Comparison of ENCODE assay signal across 8 cellular contexts in the genomic region with DNA sequence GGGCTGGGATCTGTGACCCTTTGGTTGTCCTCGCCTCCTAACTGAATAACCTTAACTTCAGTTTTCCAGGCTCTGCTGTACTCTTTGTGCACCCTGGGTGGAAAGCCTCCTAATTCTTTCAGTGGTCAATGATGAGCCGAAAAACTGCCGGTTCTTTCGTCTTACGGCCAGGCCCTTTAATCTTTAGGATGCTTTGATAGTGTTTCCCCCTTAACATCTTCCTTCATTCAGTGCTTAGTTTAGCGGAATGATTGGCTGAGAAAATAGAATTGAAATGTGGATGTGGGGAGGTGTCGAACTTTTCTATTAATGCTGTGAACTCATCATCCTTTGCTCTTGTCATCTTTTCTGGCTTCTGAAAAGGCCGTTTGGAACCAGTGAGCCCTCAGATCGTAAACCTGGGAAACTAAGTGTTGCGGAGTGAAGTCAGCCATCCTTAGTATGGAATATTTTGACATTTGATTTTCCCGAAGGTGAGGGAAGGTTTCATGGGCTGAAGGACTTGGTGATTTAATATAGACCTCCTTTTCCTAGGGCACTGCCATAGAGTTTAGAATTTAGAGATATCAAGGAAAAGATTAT. TPM values are rescaled to one million over a fixed set of nuclear protein-coding genes. Genes with fewer than 3 reads are reported as not detected.
DNase-seq lines count a peak whose midpoint lies in the region; ATAC-seq and TF ChIP-seq lines count a peak whose summit lies in the region.

No MANE protein-coding gene starts in this region.

- peak; percentile 15 for DNase-seq in EL
- no peak for DNase-seq in Karpas-422
- no peak for DNase-seq in lower lobe of right lung
- no peak for DNase-seq in upper lobe of left lung
- no peak for DNase-seq in activated gamma-delta T cell treated with Interleukin-2 at 50 U/mL for 16 hours
- DNase-seq in sciatic nerve (ENCODE audit: low spot score): no peak

- H3K27me3 ChIP-seq in Karpas-422 (ENCODE audit: low read length) (no peaks in the 10 kb centered on the region), lower lobe of right lung (ENCODE audit: low read depth) (no peaks in the 10 kb centered on the region), upper lobe of left lung (no peaks in the 10 kb centered on the region)

- intact Hi-C loops in lower lobe of right lung (cut with DNase I): no loop called here
- intact Hi-C loops in sciatic nerve (cut with DNase I): no loop called here

- peaks cover 68% of the 10 kb centered on the region for H3K4me1 Mint-ChIP-seq in brain

- H2AFZ ChIP-seq in Karpas-422 (ENCODE audit: low read length): no peak overlapping the region

- H3K36me3 Mint-ChIP-seq in brain: peaks cover 60% of the 10 kb centered on the region

- ATAC-seq in lower lobe of right lung (no peak), upper lobe of left lung (ENCODE audit: low FRiP score in 2 of 2) (no peak), GM18519 (IDR thresholded peaks at IDR 0.05; ENCODE audit: low FRiP score, unreplicated experiment) (no peak), sciatic nerve (no peak)

- peaks cover 32% of the 10 kb centered on the region for H3K36me3 ChIP-seq in Karpas-422 (ENCODE audit: insufficient read depth, low read length)
- peaks cover 22% of the 10 kb centered on the region for H3K36me3 ChIP-seq in lower lobe of right lung
- H3K36me3 ChIP-seq in upper lobe of left lung: peaks cover 6 to 22% (median 11%) of the 10 kb centered on the region in 4 donors

- peak overlapping the region; percentile 90 to 99 (median 98) for H3K4me3 Mint-ChIP-seq in brain

- H3K27ac Mint-ChIP-seq in brain: peak overlapping the region; percentile 95 to 99 (median 98)

- H3K9me3 ChIP-seq in Karpas-422 (ENCODE audit: low read length) (no peaks in the 10 kb centered on the region), lower lobe of right lung (no peaks in the 10 kb centered on the region), upper lobe of left lung (no peaks in the 10 kb centered on the region)

- no peak for TF ChIP-seq POLR2A in upper lobe of left lung (IDR thresholded peaks at IDR 0.05)

- peak overlapping the region; percentile 91 for H3K27ac ChIP-seq in Karpas-422 (ENCODE audit: low read length)
- peak overlapping the region; percentile 97 for H3K27ac ChIP-seq in lower lobe of right lung
- H3K27ac ChIP-seq in upper lobe of left lung: peak overlapping the region; percentile 93 to 98 (median 94)

- TF ChIP-seq CTCF in brain (conservative IDR thresholded peaks at IDR 0.05) (no peak), lower lobe of right lung (IDR thresholded peaks at IDR 0.05) (no peak), upper lobe of left lung (IDR thresholded peaks at IDR 0.05) (no peak)

- H3K9me3 Mint-ChIP-seq in brain: peaks cover 0 to 3% (median 0%) of the 10 kb centered on the region in 5 experiments

- 3 to 5% methylated on average over 11 of the region's 11 CpGs for WGBS in upper lobe of left lung, 2 donors

- peaks cover 13% of the 10 kb centered on the region for H4K20me1 ChIP-seq in Karpas-422 (ENCODE audit: insufficient read depth, low read depth, low read length)

- H3K9ac ChIP-seq in Karpas-422 (ENCODE audit: low read length): peak overlapping the region; percentile 97

- H3K27me3 Mint-ChIP-seq in brain: peaks cover 18% of the 10 kb centered on the region

- peaks cover 90% of the 10 kb centered on the region for H3K79me2 ChIP-seq in Karpas-422 (ENCODE audit: low read length)

- H3K9me2 ChIP-seq in Karpas-422 (replicated peaks; ENCODE audit: insufficient read depth, low read length): no peaks in the 10 kb centered on the region

- H3K4me1 ChIP-seq in Karpas-422 (ENCODE audit: low read length) (peaks cover 21% of the 10 kb centered on the region), lower lobe of right lung (peaks cover 32% of the 10 kb centered on the region), upper lobe of left lung (peaks cover 16 to 33% (median 27%) of the 10 kb centered on the region in 4 donors)

- H3K4me2 ChIP-seq in Karpas-422 (ENCODE audit: low read depth, low read length, poor library complexity, severe bottlenecking): peak overlapping the region; percentile 92

- no peak for TF ChIP-seq EP300 in upper lobe of left lung (IDR thresholded peaks at IDR 0.05)

- H3K4me3 ChIP-seq in Karpas-422 (ENCODE audit: low read length) (peak overlapping the region; percentile 89), lower lobe of right lung (peak overlapping the region; percentile 96), upper lobe of left lung (peak overlapping the region; percentile 68 to 93 (median 88))

RNA-seq across cellular contexts. Expression of a gene that starts 0.9 kb away (rescaled TPM):
- total RNA-seq in Karpas-422 (2014; rRNA removed; shearing (Covaris generic); ENCODE audit: low replicate concordance): 237 and 296 TPM in 2 replicates
- polyA plus RNA-seq in brain (ENCODE audit: insufficient read depth, low read depth, low replicate concordance): 124 TPM
- total RNA-seq in lower lobe of right lung (67.7 TPM), upper lobe of left lung (100 to 1,000 TPM in 1 of 6 donors, 10 to 100 TPM in 5; 59.5 to 107 (median 81.6) TPM), sciatic nerve (51.4 TPM)
